In genomic region chr1:40380817-40381216, GRCh38 we compare ENCODE assay signal across 12 cellular contexts. TPM values are rescaled to one million over a fixed set of nuclear protein-coding genes. Genes with fewer than 3 reads are reported as not detected.
DNase-seq lines count a peak whose midpoint lies in the region; ATAC-seq, FAIRE-seq and TF ChIP-seq lines count a peak whose summit lies in the region.
"Had no signal": no experiment of that assay in that cellular context is flagged by ENCODE, and none has a peak within 500 bp of the region (broad histone marks: within the 10 kb centered on the region; RNA-seq: fewer than 3 reads in every experiment).

No MANE protein-coding gene starts in this region.

- H3K27ac ChIP-seq in DOHH2 (ENCODE audit: low read depth, low read length): peak overlapping the region; percentile 98
- H3K27ac ChIP-seq in MM.1S (ENCODE audit: low read length): peak overlapping the region; percentile 99
- H3K27ac ChIP-seq in GM12878 (ENCODE audit: control insufficient read depth, insufficient read depth): peak overlapping the region; percentile 97
- H3K27ac ChIP-seq: WERI-Rb-1 had no signal

- DNase-seq in MM.1S (no peak), GM12878 (ENCODE audit: low read depth, low spot score) (no peak), NCI-H524 treated with DMSO at 0.1 percent for 48 hours (lab: John Stamatoyannopoulos, UW) (no peak), type B pancreatic cell (ENCODE audit: extremely low spot score, unreplicated experiment) (no peak), NOMO-1 treated with dmso at 0.1 percent for 144 hours (lab: John Stamatoyannopoulos, UW; ENCODE audit: unreplicated experiment) (no peak)
- DNase-seq: amygdala; NCI-H2107; stimulated activated CD4-positive, alpha-beta T cell treated with anti-CD3 and anti-CD28 coated beads, Interleukin-4, amount 100 ng/mL, for 4 hours; WERI-Rb-1 had no signal

- H3F3A ChIP-seq in DOHH2 (ENCODE audit: control insufficient read depth, insufficient read depth): peaks cover 26% of the 10 kb centered on the region
- peaks cover 57% of the 10 kb centered on the region for H3F3A ChIP-seq in MM.1S (ENCODE audit: insufficient read depth, low read length)

- BruUV-seq in GM12878 (replicated peaks; lab: Mats Ljungman, UMichigan): no TSS peak

- H3K36me3 Mint-ChIP-seq in stimulated activated memory B cell treated with anti-CD40 and anti-IgM and Interleukin-4, amounts not matched to agents 10 μg/mL and 1 μg/mL and 100 μg/mL, for 72 hours: peaks cover 48% of the 10 kb centered on the region
- no peaks in the 10 kb centered on the region for H3K36me3 Mint-ChIP-seq in type B pancreatic cell

- peaks cover 50% of the 10 kb centered on the region for H3K36me3 ChIP-seq in DOHH2 (ENCODE audit: control insufficient read depth, low read length)
- 0 out of 2 replicates have a peak, but pooled peaks cover 4% of the 10 kb centered on the region for H3K36me3 ChIP-seq in MM.1S (replicated peaks; ENCODE audit: insufficient read depth, low read length)
- H3K36me3 ChIP-seq in GM12878 (ENCODE audit: control insufficient read depth in 2 of 2, insufficient read depth in 2 of 2, low read length in 1 of 2): peaks cover 0 to 21% of the 10 kb centered on the region in 2 experiments; a peak in 2 of 4 replicates

- intact Hi-C loops in GM12878 (cut with micrococcal nuclease; ENCODE audit: unreplicated experiment): no loop called here

- no peaks in the 10 kb centered on the region for H3K9me3 ChIP-seq in DOHH2 (ENCODE audit: control insufficient read depth, insufficient read depth, low read length)
- no peaks in the 10 kb centered on the region for H3K9me3 ChIP-seq in MM.1S (replicated peaks; ENCODE audit: insufficient read depth, low read length)
- H3K9me3 ChIP-seq in GM12878 (replicated peaks; ENCODE audit: control insufficient read depth, insufficient read depth, low read length): no peaks in the 10 kb centered on the region

- SMC1A ChIA-PET in GM12878 (lab: Charles Lee; ENCODE audit: uncharacterized antibody, unreplicated experiment): interaction anchor here (1.0 to 18.1 kb wide), 7 partner anchors 12 to 229 kb away, joined by 3 to 426 read pairs (median 5); no protein-coding TSS in a partner anchor

- H4K20me1 ChIP-seq in DOHH2 (ENCODE audit: control insufficient read depth, insufficient read depth, low read depth, low read length): no peaks in the 10 kb centered on the region
- H4K20me1 ChIP-seq in MM.1S (ENCODE audit: insufficient read depth, low read length): no peaks in the 10 kb centered on the region
- no peaks in the 10 kb centered on the region for H4K20me1 ChIP-seq in GM12878 (ENCODE audit: control insufficient read depth, insufficient read depth)

- H3K9me3 Mint-ChIP-seq in stimulated activated memory B cell treated with anti-CD40 and anti-IgM and Interleukin-4, amounts not matched to agents 10 μg/mL and 1 μg/mL and 100 μg/mL, for 72 hours: no peaks in the 10 kb centered on the region
- H3K9me3 Mint-ChIP-seq in type B pancreatic cell: no peaks in the 10 kb centered on the region

- peak overlapping the region; percentile 98 for H3K27ac Mint-ChIP-seq in stimulated activated memory B cell treated with anti-CD40 and anti-IgM and Interleukin-4, amounts not matched to agents 10 μg/mL and 1 μg/mL and 100 μg/mL, for 72 hours
- no peak overlapping the region for H3K27ac Mint-ChIP-seq in type B pancreatic cell

- H2AFZ ChIP-seq in MM.1S (ENCODE audit: low read length) (no peak overlapping the region), GM12878 (ENCODE audit: control insufficient read depth, low read depth, low read length) (no peak overlapping the region)

- ATAC-seq in GM12878: no peak
- ATAC-seq in stimulated activated memory B cell treated with anti-CD40 and anti-IgM and Interleukin-4, amounts not matched to agents 10 μg/mL and 1 μg/mL and 100 μg/mL, for 72 hours: peak; percentile 3

- H3K9me2 ChIP-seq in DOHH2 (replicated peaks; ENCODE audit: control insufficient read depth, low read length) (no peaks in the 10 kb centered on the region), MM.1S (replicated peaks; ENCODE audit: insufficient read depth, low read length) (no peaks in the 10 kb centered on the region)

- H3K79me2 ChIP-seq in DOHH2 (ENCODE audit: control insufficient read depth, low read length): peaks cover 93% of the 10 kb centered on the region
- H3K79me2 ChIP-seq in MM.1S (ENCODE audit: low read length): peaks cover 94% of the 10 kb centered on the region
- peaks cover 96% of the 10 kb centered on the region for H3K79me2 ChIP-seq in GM12878 (ENCODE audit: control insufficient read depth, insufficient read depth, low read length)

- RAD21 ChIA-PET in GM12878 (lab: Charles Lee; ENCODE audit: unreplicated experiment): interaction anchor here (0.8 to 12.1 kb wide), 10 partner anchors 10 to 228 kb away, joined by 3 to 189 read pairs (median 6); partner anchors contain the start of gene COL9A2

- FAIRE-seq in GM12878 (lab: Jason Lieb, UNC): no peak

- peak overlapping the region; percentile 93 for H3K4me2 ChIP-seq in DOHH2 (ENCODE audit: low read length)
- H3K4me2 ChIP-seq in MM.1S (ENCODE audit: low read depth, low read length): peak overlapping the region; percentile 94
- H3K4me2 ChIP-seq in GM12878 (ENCODE audit: control insufficient read depth, insufficient read depth): peak overlapping the region; percentile 93

- no peak for TF ChIP-seq EP300 in GM12878 (IDR thresholded peaks at IDR 0.05; ENCODE audit: borderline replicate concordance in 1 of 2, control insufficient read depth in 1 of 2, low read depth in 2 of 2, low read length in 2 of 2)

- H3K4me3 ChIP-seq in DOHH2 (ENCODE audit: low read length) (peak overlapping the region; percentile 69), MM.1S (ENCODE audit: low read length) (peak overlapping the region; percentile 45), GM12878 (peak overlapping the region; percentile 65)

- TF ChIP-seq POLR2A in GM12878 (IDR thresholded peaks at IDR 0.05; ENCODE audit: low read depth, low read length): no peak

- H3K4me1 ChIP-seq in DOHH2 (ENCODE audit: control insufficient read depth, low read length) (peaks cover 96% of the 10 kb centered on the region), MM.1S (ENCODE audit: low read length) (peaks cover 67% of the 10 kb centered on the region), GM12878 (ENCODE audit: control insufficient read depth, insufficient read depth, low read length) (peaks cover 64% of the 10 kb centered on the region)

- peak overlapping the region; percentile 47; the same call in 1 of the 2 replicates for H3K9ac ChIP-seq in MM.1S (ENCODE audit: low read length)
- H3K9ac ChIP-seq in GM12878 (ENCODE audit: control insufficient read depth, insufficient read depth, low read length): peak overlapping the region; percentile 88

- in situ Hi-C loops in GM12878 (cut with MboI): no loop called here

- no peaks in the 10 kb centered on the region for H3K27me3 Mint-ChIP-seq in stimulated activated memory B cell treated with anti-CD40 and anti-IgM and Interleukin-4, amounts not matched to agents 10 μg/mL and 1 μg/mL and 100 μg/mL, for 72 hours
- H3K27me3 Mint-ChIP-seq in type B pancreatic cell: no peaks in the 10 kb centered on the region
- H3K27me3 Mint-ChIP-seq: progenitor cell of endocrine pancreas had no signal

- CTCF ChIA-PET in GM12878 (lab: Yijun Ruan, JAX): interaction anchor here (1.6 to 18.7 kb wide), 6 partner anchors 10 to 67 kb away, joined by 3 to 271 read pairs (median 14); no protein-coding TSS in a partner anchor

- H3K4me3 Mint-ChIP-seq in stimulated activated memory B cell treated with anti-CD40 and anti-IgM and Interleukin-4, amounts not matched to agents 10 μg/mL and 1 μg/mL and 100 μg/mL, for 72 hours: peak overlapping the region; percentile 78
- no peak overlapping the region for H3K4me3 Mint-ChIP-seq in type B pancreatic cell

- no peaks in the 10 kb centered on the region for H3K27me3 ChIP-seq in DOHH2 (ENCODE audit: control insufficient read depth, low read length)
- H3K27me3 ChIP-seq in MM.1S (replicated peaks; ENCODE audit: insufficient read depth, low read length): no peaks in the 10 kb centered on the region
- H3K27me3 ChIP-seq in GM12878 (replicated peaks in 1 of 2; ENCODE audit: control insufficient read depth in 2 of 2, insufficient read depth in 2 of 2, low read length in 1 of 2): no peaks in the 10 kb centered on the region

- TF ChIP-seq CTCF in DOHH2 (IDR thresholded peaks at IDR 0.05; ENCODE audit: low read depth, low read length, poor library complexity, severe bottlenecking) (no peak), MM.1S (IDR thresholded peaks at IDR 0.05; ENCODE audit: low read length) (no peak), GM12878 (IDR thresholded peaks at IDR 0.05 in 2 of 3, conservative IDR thresholded peaks at IDR 0.05 in 1 of 3; ENCODE audit: control insufficient read depth in 2 of 3, extremely low read depth in 1 of 3, insufficient read depth in 1 of 3, low read depth in 3 of 3, low read length in 3 of 3) (no peak), type B pancreatic cell (conservative IDR thresholded peaks at IDR 0.05) (no peak)

- WGBS in GM12878 (ENCODE audit: insufficient coverage, insufficient replicate concordance, low lambda C conversion rate, missing lambda C conversion rate): 2% methylated on average over 4 of the region's 4 CpGs

- H3K4me1 Mint-ChIP-seq in stimulated activated memory B cell treated with anti-CD40 and anti-IgM and Interleukin-4, amounts not matched to agents 10 μg/mL and 1 μg/mL and 100 μg/mL, for 72 hours: peaks cover 85% of the 10 kb centered on the region
- H3K4me1 Mint-ChIP-seq in type B pancreatic cell (ENCODE audit: unreplicated experiment): peaks cover 21% of the 10 kb centered on the region

- TF ChIP-seq RAD21 in GM12878 (IDR thresholded peaks at IDR 0.05; ENCODE audit: insufficient read depth, low read depth, low read length): no peak

- POLR2A ChIA-PET in GM12878 (lab: Charles Lee): interaction anchor here (1.2 to 15.7 kb wide), 5 partner anchors 10 to 65 kb away, joined by 3 to 243 read pairs (median 22); no protein-coding TSS in a partner anchor

RNA-seq across cellular contexts. Expression of gene SMAP2, which starts 7.3 kb away (rescaled TPM):
- 113 and 116 TPM in 2 replicates for total RNA-seq in GM12878 (2013; cell fraction: nucleolus; rRNA removed)
- total RNA-seq in GM12878 (2014; rRNA removed): 103 and 107 TPM in 2 replicates
- total RNA-seq in GM12878 (2014; rRNA removed; fragmentation: Illumina TruSeq; extraction: Trizol): 92.9 and 97.1 TPM in 2 replicates
- 115 and 121 TPM in 2 replicates for total RNA-seq in GM12878 (2021)
- 97.2 TPM for polyA plus RNA-seq in GM12878 (2011; ENCODE audit: low read depth)
- 103 and 120 TPM in 2 replicates for polyA plus RNA-seq in GM12878 (2011; rRNA removed)
- polyA plus RNA-seq in GM12878 (2011; cell fraction: cytosol; rRNA removed): 116 and 137 TPM in 2 replicates
- 79.9 and 86.8 TPM in 2 replicates for polyA plus RNA-seq in GM12878 (2011; cell fraction: nucleus; rRNA removed)
- 109 and 156 TPM in 2 replicates for polyA plus RNA-seq in GM12878 (2012)
- polyA plus RNA-seq in GM12878 (2014; fragmentation: Illumina TruSeq; extraction: Trizol): 177 and 223 TPM in 2 replicates
- polyA plus RNA-seq in GM12878 (2014; fragmentation: Nextera tagmentation; extraction: Ambion mirVana): 10 to 100 TPM; 33.4 to 42.4 TPM
- polyA plus RNA-seq in GM12878 (2014; rRNA removed): 98.3 and 107 TPM in 2 replicates
- polyA plus RNA-seq in GM12878 (2016; fragmentation: Nextera tagmentation; extraction: Ambion mirVana): 100 to 1,000 TPM in 1 of 2 experiments, 10 to 100 TPM in 1; 92.1 to 108 TPM
- polyA minus RNA-seq in GM12878 (2011; rRNA and poly(A)+ RNA removed): 136 and 166 TPM in 2 replicates
- polyA minus RNA-seq in GM12878 (2011; cell fraction: cytosol; rRNA and poly(A)+ RNA removed): 42.6 and 47.7 TPM in 2 replicates
- 26.1 and 37.2 TPM in 2 replicates for polyA minus RNA-seq in GM12878 (2011; cell fraction: nucleus; rRNA and poly(A)+ RNA removed)
- 16.8 and 20.9 TPM in 2 replicates for total RNA-seq in type B pancreatic cell (ENCODE audit: low replicate concordance)
